7 cellular contexts compared by ENCODE assay signal in genomic region chr18:11518788-11519685, GRCh38.
DNase-seq lines count a peak whose midpoint lies in the region; ATAC-seq and TF ChIP-seq lines count a peak whose summit lies in the region.

No MANE protein-coding gene starts in this region.

- H3K4me1 ChIP-seq in Panc1 (ENCODE audit: control insufficient read depth, insufficient read depth, low read length) (no peaks in the 10 kb centered on the region), liver (ENCODE audit: control insufficient read depth in 4 of 4, insufficient read depth in 4 of 4, low read length in 3 of 4) (no peaks in the 10 kb centered on the region), upper lobe of left lung (no peaks in the 10 kb centered on the region)

- no peaks in the 10 kb centered on the region for H3K36me3 Mint-ChIP-seq in brain

- 50% methylated on average over 24 of the region's 24 CpGs for WGBS in liver
- WGBS in upper lobe of left lung, 2 donors: 52 to 58% methylated on average over 19 to 24 of the region's 24 CpGs

- H3K9me3 ChIP-seq in Panc1 (ENCODE audit: control insufficient read depth, insufficient read depth, low read depth, low read length) (no peaks in the 10 kb centered on the region), liver (ENCODE audit: control insufficient read depth in 4 of 4, low read length in 3 of 4) (no peaks in the 10 kb centered on the region), upper lobe of left lung (no peaks in the 10 kb centered on the region)

- peak; percentile 58 to 73 for TF ChIP-seq RAD21 in liver (IDR thresholded peaks at IDR 0.05)

- TF ChIP-seq EP300 in upper lobe of left lung (IDR thresholded peaks at IDR 0.05): no peak

- H3K4me3 ChIP-seq in Panc1 (ENCODE audit: low read depth in 2 of 2, low read length in 2 of 2) (no peak overlapping the region), liver (ENCODE audit: low read depth in 1 of 3, low read length in 3 of 3) (no peak overlapping the region), upper lobe of left lung (no peak overlapping the region)

- H3K27ac ChIP-seq in Panc1 (ENCODE audit: low read length) (no peak overlapping the region), liver (ENCODE audit: low read depth in 1 of 2, low read length in 2 of 2) (no peak overlapping the region), upper lobe of left lung (no peak overlapping the region)

- no peak overlapping the region for H3K4me3 Mint-ChIP-seq in brain

- H3K36me3 ChIP-seq in Panc1 (ENCODE audit: control insufficient read depth, insufficient read depth, low read length) (no peaks in the 10 kb centered on the region), liver (ENCODE audit: control insufficient read depth in 4 of 4, insufficient read depth in 3 of 4, low read depth in 1 of 4, low read length in 3 of 4) (no peaks in the 10 kb centered on the region), upper lobe of left lung (no peaks in the 10 kb centered on the region)

- peak; percentile 83 for ATAC-seq in GM19463 (IDR thresholded peaks at IDR 0.05; ENCODE audit: unreplicated experiment)
- ATAC-seq in Panc1: peak; percentile 75; the same call in 1 of the 2 replicates
- ATAC-seq in upper lobe of left lung (ENCODE audit: low FRiP score in 2 of 2): no peak

- CTCF ChIA-PET in Panc1 (lab: Charles Lee): no interaction called here

- peak; percentile 82 for TF ChIP-seq CTCF in Panc1 (IDR thresholded peaks at IDR 0.05)
- peak; percentile 51 to 70 for TF ChIP-seq CTCF in brain (conservative IDR thresholded peaks at IDR 0.05)
- peak; percentile 58 for TF ChIP-seq CTCF in liver (IDR thresholded peaks at IDR 0.05; ENCODE audit: low read depth, low read length, missing input control)
- peak in 5 of 6 experiments; percentile 15 to 44 (median 35) for TF ChIP-seq CTCF in upper lobe of left lung (IDR thresholded peaks at IDR 0.05)

- intact Hi-C loops in Panc1 (cut with micrococcal nuclease; ENCODE audit: unreplicated experiment): no loop called here

- H3K27me3 ChIP-seq in Panc1 (ENCODE audit: control insufficient read depth, insufficient read depth, low read length) (no peaks in the 10 kb centered on the region), liver (ENCODE audit: control insufficient read depth in 4 of 4, insufficient read depth in 4 of 4, low read length in 3 of 4) (peaks cover 0 to 3% (median 0%) of the 10 kb centered on the region in 4 donors), upper lobe of left lung (no peaks in the 10 kb centered on the region)

- POLR2A ChIA-PET in Panc1 (lab: Charles Lee): no interaction called here

- no peak overlapping the region for H3K27ac Mint-ChIP-seq in brain

- in situ Hi-C loops in Panc1 (cut with HindIII; ENCODE audit: low pct_unique_long_range_greater_than_20kb, low sequenced_read_pairs): no loop called here

- H3K4me1 Mint-ChIP-seq in brain: no peaks in the 10 kb centered on the region

- H3K9ac ChIP-seq in liver (ENCODE audit: low read depth in 1 of 2, low read length in 2 of 2): no peak overlapping the region

- peaks cover 4% of the 10 kb centered on the region for H3K27me3 Mint-ChIP-seq in brain

- DNase-seq in GM03348 (ENCODE audit: low spot score) (peak; percentile 47), HT-29 (ENCODE audit: low spot score) (peak; percentile 75), Panc1 (ENCODE audit: low read depth, low spot score) (peak; percentile 25), upper lobe of left lung (peak in 1 of 2 donors; percentile 21)

- no peak for TF ChIP-seq POLR2A in upper lobe of left lung (IDR thresholded peaks at IDR 0.05)

- BruUV-seq in Panc1 (replicated peaks; lab: Mats Ljungman, UMichigan): no TSS peak

- H3K9me3 Mint-ChIP-seq in brain: no peaks in the 10 kb centered on the region

TF ChIP-seq in liver, 16 proteins besides CTCF, POLR2A, EP300 and RAD21:
- TF ChIP-seq, protein P1, sequence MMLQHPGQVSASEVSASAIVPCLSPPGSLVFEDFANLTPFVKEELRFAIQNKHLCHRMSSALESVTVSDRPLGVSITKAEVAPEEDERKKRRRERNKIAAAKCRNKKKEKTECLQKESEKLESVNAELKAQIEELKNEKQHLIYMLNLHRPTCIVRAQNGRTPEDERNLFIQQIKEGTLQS (IDR thresholded peaks at IDR 0.05): no peak
- no peak for TF ChIP-seq EGR1 (IDR thresholded peaks at IDR 0.05; ENCODE audit: low read depth in 2 of 2)

Comparison
In these comparisons a context has a peak if more than half of its experiments do, and no peak if none do; other contexts are left out.
1. ATAC-seq: peak in GM19463 (single experiment) and Panc1 (single experiment); none in upper lobe of left lung (0 of 2).
2. Peak in every context shown above with its lines, with median percentiles within 50 percentile points of each other: CTCF ChIP-seq.